ENCODE assay signal across 22 cellular contexts in the genomic region with DNA sequence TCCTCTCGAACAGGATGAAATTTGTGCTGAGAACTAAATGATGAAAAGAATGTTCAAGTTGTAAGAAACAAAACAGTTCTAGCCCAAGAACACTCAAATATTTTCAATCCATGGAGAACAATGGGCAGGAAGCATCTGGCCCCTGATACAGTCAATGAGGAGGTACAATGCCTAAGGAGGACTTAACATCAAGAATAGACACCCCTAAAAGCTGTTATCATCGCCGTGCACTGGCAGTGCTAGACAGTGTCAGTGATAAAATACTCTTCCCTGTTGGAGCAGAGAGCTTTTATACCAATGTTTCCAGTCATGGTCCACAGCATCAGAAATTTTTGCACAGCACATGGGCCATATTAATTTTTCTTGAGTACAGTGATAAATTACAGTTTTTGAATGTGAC. TPM values are rescaled to one million over a fixed set of nuclear protein-coding genes. Genes with fewer than 3 reads are reported as not detected.
"Had no signal": no experiment of that assay in that cellular context is flagged by ENCODE, and none has a peak within 500 bp of the region (broad histone marks: within the 10 kb centered on the region; RNA-seq: fewer than 3 reads in every experiment).

No MANE protein-coding gene starts in this region.

- H3K36me3 ChIP-seq: MG63 had no signal

- DNase-seq: Karpas-422, KG1, MG63, NCI-H1092, NCI-H1105 treated with DMSO at 0.1 percent for 48 hours, NCI-H1417 treated with DMSO at 0.1 percent for 48 hours, NCI-H146, NCI-H1694 treated with DMSO at 0.1 percent for 48 hours, NCI-H1930, NCI-H2081, NCI-H2107, NCI-H2227 treated with DMSO at 0.1 percent for 48 hours, NCI-H524, NCI-H526 treated with DMSO at 0.1 percent for 48 hours, NCI-H748 treated with DMSO at 0.1 percent for 48 hours, SHP77 had no signal

- H3K9me3 ChIP-seq: MG63 had no signal

- H3K27ac ChIP-seq: RWPE1 had no signal

- H3K27me3 ChIP-seq: MG63 had no signal

- H3K4me3 ChIP-seq: MG63 had no signal

- ATAC-seq: Panc1, SK-N-SH treated with all-trans-retinoic acid at 6 μM for 48 hours had no signal

RNA-seq across cellular contexts. Expression of a gene that starts 20.2 kb away (rescaled TPM):
- total RNA-seq: HT-29, NCI-H460, SK-MEL-5 had no signal
